In genomic region chr9:133356391-133357091, GRCh38 we compare ENCODE assay signal across 8 cellular contexts. TPM values are rescaled to one million over a fixed set of nuclear protein-coding genes. Genes with fewer than 3 reads are reported as not detected.
A peak's percentile ranks its signal among the peaks of the same experiment; 100 is the strongest.
DNase-seq lines count a peak whose midpoint lies in the region; ATAC-seq and TF ChIP-seq lines count a peak whose summit lies in the region.

TSS of gene SURF1 (minus strand) at chr9:133356487. CDS start at chr9:133356453, 34 bp downstream.
TSS of gene SURF2 (plus strand) at chr9:133356550. CDS start at chr9:133356593, 43 bp downstream.

- peak within 1 kb of the TSS; percentile 96 for H3K4me2 ChIP-seq in skeletal muscle satellite cell (ENCODE audit: low read length)

- H3K4me3 ChIP-seq in HFF-Myc (replicated peaks; ENCODE audit: low read depth, low read length), result peak within 1 kb of the TSS; percentile 88
- peak within 1 kb of the TSS; percentile 80 for H3K4me3 ChIP-seq in iPS-18c (ENCODE audit: insufficient read depth, low read depth, low read length)
- peak within 1 kb of the TSS; percentile 90 for H3K4me3 ChIP-seq in skeletal muscle satellite cell (ENCODE audit: low read length)

- H3K9me3 ChIP-seq in iPS-18c (ENCODE audit: control insufficient read depth, insufficient read depth, low read length) (peaks cover 2% of the 10 kb centered on the region), skeletal muscle satellite cell (replicated peaks; ENCODE audit: low read length) (no peaks in the 10 kb centered on the region)

- H3K9ac ChIP-seq in skeletal muscle satellite cell (ENCODE audit: low read depth, low read length), result peak within 1 kb of the TSS; percentile 88

- H3K4me1 ChIP-seq in skeletal muscle satellite cell (ENCODE audit: control insufficient read depth, insufficient read depth, low read length), result peaks cover 35% of the 10 kb centered on the region

- peaks cover 45% of the 10 kb centered on the region for H3K36me3 ChIP-seq in skeletal muscle satellite cell (ENCODE audit: insufficient read depth, low read length)

- H3K9me3 Mint-ChIP-seq in brain, result no peaks in the 10 kb centered on the region

- no peaks in the 10 kb centered on the region for H3K27me3 Mint-ChIP-seq in brain

- peak within 1 kb of the TSS; percentile 90 to 94 (median 91) for H3K4me3 Mint-ChIP-seq in brain

- no peaks in the 10 kb centered on the region for H3K27me3 ChIP-seq in skeletal muscle satellite cell (ENCODE audit: control insufficient read depth, insufficient read depth, low read length)

- ATAC-seq in GM21360 (IDR thresholded peaks at IDR 0.05; ENCODE audit: unreplicated experiment), result no peak

- DNase-seq in GM03348 (ENCODE audit: low spot score) (peak; percentile 96), HFF-Myc (ENCODE audit: extremely low read depth, low read depth) (no peak), NCI-H146 treated with DMSO at 0.1 percent for 48 hours (lab: John Stamatoyannopoulos, UW; ENCODE audit: unreplicated experiment) (peak; percentile 12), UCSD-AML1 (lab: John Stamatoyannopoulos, UW; ENCODE audit: unreplicated experiment) (peak; percentile 86)

- peaks cover 23% of the 10 kb centered on the region for H3K36me3 Mint-ChIP-seq in brain

- peaks cover 46% of the 10 kb centered on the region for H3K4me1 Mint-ChIP-seq in brain

- TF ChIP-seq CTCF in HFF-Myc (IDR thresholded peaks at IDR 0.05; ENCODE audit: low read depth, low read length, missing control alignments), result no peak
- TF ChIP-seq CTCF in brain (conservative IDR thresholded peaks at IDR 0.05), result peak in 1 of 2 experiments; percentile 23

- H3K27ac Mint-ChIP-seq in brain, result peak within 1 kb of the TSS; percentile 40 to 94 (median 82)

RNA-seq across cellular contexts. Expression of gene SURF1, which starts in this region (rescaled TPM):
- 104 TPM for polyA plus RNA-seq in brain (ENCODE audit: insufficient read depth, low read depth, low replicate concordance)
- total RNA-seq in skeletal muscle satellite cell (2012; rRNA removed), result 15.1 and 15.5 TPM in 2 replicates

RNA-seq across cellular contexts. Expression of gene SURF2, which starts in this region (rescaled TPM):
- polyA plus RNA-seq in brain (ENCODE audit: insufficient read depth, low read depth, low replicate concordance), result 75.0 TPM
- 16.7 and 24.5 TPM in 2 replicates for total RNA-seq in skeletal muscle satellite cell (2012; rRNA removed)
